1 cellular context compared by ENCODE assay signal in genomic region chr6:126268087-126268486, GRCh38.
TF ChIP-seq lines count a peak whose summit lies in the region.

No MANE protein-coding gene starts in this region.

TF ChIP-seq in SK-N-SH, 30 proteins besides CTCF, POLR2A, EP300 and RAD21 (continued from another document):
- no peak for TF ChIP-seq USF1 (IDR thresholded peaks at IDR 0.05; ENCODE audit: borderline replicate concordance, low read depth)
- no peak for TF ChIP-seq IRF3 (IDR thresholded peaks at IDR 0.05; ENCODE audit: low read depth, low read length)
- no peak for TF ChIP-seq FOXM1 (IDR thresholded peaks at IDR 0.05; ENCODE audit: low read depth)
- TF ChIP-seq USF2 (IDR thresholded peaks at IDR 0.05; ENCODE audit: borderline replicate concordance, low read depth, low read length) = no peak
- no peak for TF ChIP-seq TAF1 (IDR thresholded peaks at IDR 0.05; ENCODE audit: borderline replicate concordance, low read depth, low read length)
- TF ChIP-seq CHD2 (IDR thresholded peaks at IDR 0.05; ENCODE audit: low read length, partially characterized antibody) = no peak
